1 cellular context compared by ENCODE assay signal in the genomic region with DNA sequence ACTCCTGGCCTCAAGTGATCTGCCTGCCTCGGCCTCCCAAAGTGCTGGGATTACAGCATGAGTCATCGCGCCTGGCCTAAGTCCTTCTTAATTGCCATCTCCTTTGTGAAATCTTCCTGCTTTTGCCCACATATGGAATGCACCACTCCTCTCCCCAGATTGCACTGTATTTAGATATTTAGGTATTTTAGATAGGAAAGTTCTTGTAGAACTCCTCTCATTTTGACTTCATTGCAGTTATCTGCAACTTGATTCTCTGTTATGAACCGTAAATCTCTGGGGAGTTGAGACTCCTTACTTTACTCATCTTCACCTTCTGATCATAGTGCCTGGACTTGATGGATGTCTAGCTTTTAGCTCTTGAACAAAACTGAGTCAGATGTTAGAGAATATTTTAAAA.
TF ChIP-seq lines count a peak whose summit lies in the region.

No MANE protein-coding gene starts in this region.

TF ChIP-seq in IMR-90, 13 proteins besides CTCF, POLR2A, EP300 and RAD21:
- TF ChIP-seq ELK1 (IDR thresholded peaks at IDR 0.05; ENCODE audit: borderline replicate concordance, low read depth, low read length): no peak
- no peak for TF ChIP-seq SMC3 (IDR thresholded peaks at IDR 0.05; ENCODE audit: low read depth, low read length)
- TF ChIP-seq RFX5 (IDR thresholded peaks at IDR 0.05; ENCODE audit: low read depth, low read length): no peak
- no peak for TF ChIP-seq CEBPB (IDR thresholded peaks at IDR 0.05; ENCODE audit: low read depth, low read length)
- TF ChIP-seq MAZ (IDR thresholded peaks at IDR 0.05; ENCODE audit: borderline replicate concordance, low read depth, low read length): no peak
- no peak for TF ChIP-seq MXI1 (IDR thresholded peaks at IDR 0.05; ENCODE audit: borderline replicate concordance, low read depth, low read length)
- TF ChIP-seq MAFK (IDR thresholded peaks at IDR 0.05; ENCODE audit: low read depth, low read length): no peak
- TF ChIP-seq FOS (IDR thresholded peaks at IDR 0.05; ENCODE audit: low read depth, low read length): no peak
- TF ChIP-seq RCOR1 (IDR thresholded peaks at IDR 0.05; ENCODE audit: insufficient replicate concordance, low read length): no peak
- no peak for TF ChIP-seq CHD1 (IDR thresholded peaks at IDR 0.05; ENCODE audit: low read depth, low read length)
- no peak for TF ChIP-seq NFE2L2 (IDR thresholded peaks at IDR 0.05; ENCODE audit: low read depth, low read length)
- TF ChIP-seq, protein P1, sequence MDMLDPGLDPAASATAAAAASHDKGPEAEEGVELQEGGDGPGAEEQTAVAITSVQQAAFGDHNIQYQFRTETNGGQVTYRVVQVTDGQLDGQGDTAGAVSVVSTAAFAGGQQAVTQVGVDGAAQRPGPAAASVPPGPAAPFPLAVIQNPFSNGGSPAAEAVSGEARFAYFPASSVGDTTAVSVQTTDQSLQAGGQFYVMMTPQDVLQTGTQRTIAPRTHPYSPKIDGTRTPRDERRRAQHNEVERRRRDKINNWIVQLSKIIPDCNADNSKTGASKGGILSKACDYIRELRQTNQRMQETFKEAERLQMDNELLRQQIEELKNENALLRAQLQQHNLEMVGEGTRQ (IDR thresholded peaks at IDR 0.05; ENCODE audit: low read depth, low read length): no peak
- no peak for TF ChIP-seq BHLHE40 (IDR thresholded peaks at IDR 0.05; ENCODE audit: low read depth, low read length)
